ENCODE assay signal across 16 cellular contexts in genomic region chr4:168589154-168589553, GRCh38.
DNase-seq lines count a peak whose midpoint lies in the region; ATAC-seq and TF ChIP-seq lines count a peak whose summit lies in the region.
"Had no signal": no experiment of that assay in that cellular context is flagged by ENCODE, and none has a peak within 500 bp of the region (broad histone marks: within the 10 kb centered on the region; RNA-seq: fewer than 3 reads in every experiment).

No MANE protein-coding gene starts in this region.

- peaks cover 31% of the 10 kb centered on the region for H3K27me3 Mint-ChIP-seq in activated T-helper 17 cell treated with anti-CD3 and anti-CD28 coated beads, Interleukin-2, amount 50 U/mL, for 72 hours

- H3K4me1 Mint-ChIP-seq in activated T-helper 17 cell treated with anti-CD3 and anti-CD28 coated beads, Interleukin-2, amount 50 U/mL, for 72 hours, result no peaks in the 10 kb centered on the region
- H3K4me1 Mint-ChIP-seq: CD4-positive, alpha-beta memory T cell; naive thymus-derived CD4-positive, alpha-beta T cell; T-helper 17 cell had no signal

- H3K27ac ChIP-seq in parathyroid adenoma, result peak overlapping the region; percentile 21
- H3K27ac ChIP-seq in esophagus muscularis mucosa (replicated peaks in 1 of 4), result peak overlapping the region in 2 of 4 donors; percentile 53 to 55

- H3K9me3 Mint-ChIP-seq in activated T-helper 17 cell treated with anti-CD3 and anti-CD28 coated beads, Interleukin-2, amount 50 U/mL, for 72 hours, result no peaks in the 10 kb centered on the region
- H3K9me3 Mint-ChIP-seq: CD4-positive, alpha-beta memory T cell had no signal

- no peak for ATAC-seq in activated T-helper 17 cell treated with anti-CD3 and anti-CD28 coated beads, Interleukin-2, amount 50 U/mL, for 72 hours (replicated peaks)
- ATAC-seq: naive thymus-derived CD4-positive, alpha-beta T cell; T-helper 17 cell had no signal

- H3K4me3 ChIP-seq in epithelial cell of proximal tubule (ENCODE audit: low read depth, low read length) (no peak overlapping the region), parathyroid adenoma (ENCODE audit: low read depth, low read length) (no peak overlapping the region), esophagus muscularis mucosa (no peak overlapping the region)

- H3K36me3 Mint-ChIP-seq in activated T-helper 17 cell treated with anti-CD3 and anti-CD28 coated beads, Interleukin-2, amount 50 U/mL, for 72 hours (ENCODE audit: low read depth), result no peaks in the 10 kb centered on the region
- H3K36me3 Mint-ChIP-seq: CD4-positive, alpha-beta memory T cell; naive thymus-derived CD4-positive, alpha-beta T cell had no signal

- DNase-seq in ELF-1 (ENCODE audit: low read depth, low spot score) (peak; percentile 29), RKO (ENCODE audit: low spot score) (peak; percentile 74), epithelial cell of proximal tubule (ENCODE audit: low read depth) (peak; percentile 66), NCI-H510A treated with DMSO at 0.1 percent for 48 hours (lab: John Stamatoyannopoulos, UW) (no peak), HuH-7 (ENCODE audit: low spot score) (no peak), esophagus muscularis mucosa (ENCODE audit: extremely low spot score) (no peak)
- DNase-seq: activated T-cell treated with anti-CD3 and anti-CD28 coated beads for 4 hours; CD4-positive, alpha-beta memory T cell; hippocampal formation; KG1; naive thymus-derived CD4-positive, alpha-beta T cell; NCI-H524 treated with DMSO at 0.1 percent for 48 hours; stimulated activated CD4-positive, alpha-beta T cell treated with anti-CD3 and anti-CD28 coated beads, Interleukin-2, amount 100 ng/mL, for 48 hours; T-helper 17 cell had no signal

- H3K9me3 ChIP-seq in parathyroid adenoma (ENCODE audit: control insufficient read depth, low read length) (no peaks in the 10 kb centered on the region), esophagus muscularis mucosa (no peaks in the 10 kb centered on the region)

- H3K4me2 ChIP-seq in parathyroid adenoma (ENCODE audit: low read length), result no peak overlapping the region

- TF ChIP-seq EP300 in esophagus muscularis mucosa (IDR thresholded peaks at IDR 0.05), result no peak

- H3K79me2 ChIP-seq in parathyroid adenoma, result no peaks in the 10 kb centered on the region

- H3K36me3 ChIP-seq in parathyroid adenoma (ENCODE audit: control insufficient read depth, insufficient read depth, low read length), result no peaks in the 10 kb centered on the region
- no peaks in the 10 kb centered on the region for H3K36me3 ChIP-seq in esophagus muscularis mucosa

- no peak overlapping the region for H3K9ac ChIP-seq in parathyroid adenoma

- H3K4me3 Mint-ChIP-seq in activated T-helper 17 cell treated with anti-CD3 and anti-CD28 coated beads, Interleukin-2, amount 50 U/mL, for 72 hours, result no peak overlapping the region
- H3K4me3 Mint-ChIP-seq: CD4-positive, alpha-beta memory T cell; naive thymus-derived CD4-positive, alpha-beta T cell; T-helper 17 cell had no signal

- H3K27ac Mint-ChIP-seq in activated T-helper 17 cell treated with anti-CD3 and anti-CD28 coated beads, Interleukin-2, amount 50 U/mL, for 72 hours, result no peak overlapping the region
- H3K27ac Mint-ChIP-seq: CD4-positive, alpha-beta memory T cell; naive thymus-derived CD4-positive, alpha-beta T cell; T-helper 17 cell had no signal

- WGBS in esophagus muscularis mucosa, result 51% methylated on average over 5 of the region's 5 CpGs

- no peak overlapping the region for H2AFZ ChIP-seq in parathyroid adenoma

- intact Hi-C loops in esophagus muscularis mucosa (cut with DNase I), result loop anchor here (5.0 to 10.0 kb wide), 4 partner anchors 43 to 416 kb away; no protein-coding TSS in a partner anchor

- TF ChIP-seq POLR2A in esophagus muscularis mucosa (IDR thresholded peaks at IDR 0.05; ENCODE audit: low read depth), result no peak

- H3K4me1 ChIP-seq in parathyroid adenoma, result peaks cover 17% of the 10 kb centered on the region
- peaks cover 21 to 48% (median 34%) of the 10 kb centered on the region in 4 donors for H3K4me1 ChIP-seq in esophagus muscularis mucosa

- no peak for TF ChIP-seq CTCF in epithelial cell of proximal tubule (conservative IDR thresholded peaks at IDR 0.05; ENCODE audit: low read depth, low read length)
- TF ChIP-seq CTCF in parathyroid adenoma (IDR thresholded peaks at IDR 0.05), result no peak
- TF ChIP-seq CTCF in esophagus muscularis mucosa (IDR thresholded peaks at IDR 0.05), result no peak

- H3K27me3 ChIP-seq in parathyroid adenoma (ENCODE audit: control insufficient read depth, insufficient read depth, low read length), result no peaks in the 10 kb centered on the region
- no peaks in the 10 kb centered on the region for H3K27me3 ChIP-seq in esophagus muscularis mucosa

Comparison
In these comparisons a context has a peak if more than half of its experiments do, and no peak if none do; other contexts are left out.
1. DNase-seq: peak in ELF-1 (single experiment), RKO (single experiment) and epithelial cell of proximal tubule (single experiment); none in NCI-H510A treated with DMSO at 0.1 percent for 48 hours (single experiment), HuH-7 (single experiment) and esophagus muscularis mucosa (single experiment).